ENCODE assay signal across 29 cellular contexts in genomic region chr2:161999331-161999730, GRCh38.
"Had no signal": no experiment of that assay in that cellular context is flagged by ENCODE, and none has a peak within 500 bp of the region (broad histone marks: within the 10 kb centered on the region; RNA-seq: fewer than 3 reads in every experiment).

No MANE protein-coding gene starts in this region.

- ATAC-seq: activated naive CD8-positive, alpha-beta T cell treated with anti-CD3 and anti-CD28 coated beads, Interleukin-2, amount 50 U/mL, for 24 hours; foreskin keratinocyte; heart left ventricle; right lobe of liver; stimulated activated memory B cell treated with anti-CD40 and anti-IgM and Interleukin-4, amounts not matched to agents 10 μg/mL and 1 μg/mL and 100 μg/mL, for 72 hours; upper lobe of right lung had no signal

- H3K27me3 ChIP-seq: breast epithelium, esophagus muscularis mucosa, foreskin keratinocyte, heart left ventricle, ovary, right lobe of liver, stomach, suprapubic skin, tibial artery, upper lobe of right lung had no signal

- H3K36me3 Mint-ChIP-seq: memory B cell; stimulated activated memory B cell treated with anti-CD40 and anti-IgM and Interleukin-4, amounts not matched to agents 10 μg/mL and 1 μg/mL and 100 μg/mL, for 72 hours had no signal

- H3K4me3 ChIP-seq: breast epithelium, esophagus muscularis mucosa, heart left ventricle, ovary, right lobe of liver, stomach, suprapubic skin, tibial artery, upper lobe of right lung had no signal

- FAIRE-seq: TTC549 had no signal

- H3K4me1 ChIP-seq: breast epithelium, esophagus muscularis mucosa, foreskin keratinocyte, right lobe of liver, stomach, suprapubic skin, tibial artery, upper lobe of right lung had no signal

- H3K36me3 ChIP-seq: breast epithelium, neutrophil, ovary, right lobe of liver, stomach, suprapubic skin, tibial artery, upper lobe of right lung had no signal

- H3K27me3 Mint-ChIP-seq: activated CD4-positive, alpha-beta memory T cell treated with anti-CD3 and anti-CD28 coated beads for 36 hours; activated naive CD4-positive, alpha-beta T cell treated with anti-CD3 and anti-CD28 coated beads, Interleukin-2, amount 10 ng/mL, durations not matched to agents 7 days and 5 days; activated naive CD8-positive, alpha-beta T cell treated with anti-CD3 and anti-CD28 coated beads, Interleukin-2, amount 50 U/mL, for 24 hours had no signal

- H3K9me3 Mint-ChIP-seq: activated CD4-positive, alpha-beta memory T cell treated with anti-CD3 and anti-CD28 coated beads for 36 hours; activated naive CD4-positive, alpha-beta T cell treated with anti-CD3 and anti-CD28 coated beads, Interleukin-2, amount 10 ng/mL, durations not matched to agents 7 days and 5 days; activated naive CD8-positive, alpha-beta T cell treated with anti-CD3 and anti-CD28 coated beads, Interleukin-2, amount 50 U/mL, for 24 hours; endodermal cell; memory B cell; nephron progenitor cell; stimulated activated memory B cell treated with anti-CD40 and anti-IgM and Interleukin-4, amounts not matched to agents 10 μg/mL and 1 μg/mL and 100 μg/mL, for 72 hours had no signal

- DNase-seq: activated CD4-positive, alpha-beta memory T cell treated with anti-CD3 and anti-CD28 coated beads for 36 hours; activated CD4-positive, alpha-beta T cell treated with anti-CD3 and anti-CD28 coated beads for 48 hours; activated CD8-positive, alpha-beta memory T cell treated with anti-CD3 and anti-CD28 coated beads, Interleukin-2, amount 50 U/mL, for 4 hours; activated gamma-delta T cell; activated naive CD4-positive, alpha-beta T cell treated with anti-CD3 and anti-CD28 coated beads, Interleukin-2, amount 10 ng/mL, durations not matched to agents 7 days and 5 days; activated naive CD8-positive, alpha-beta T cell treated with anti-CD3 and anti-CD28 coated beads, Interleukin-2, amount 50 U/mL, for 24 hours; activated T-cell treated with anti-CD3 and anti-CD28 coated beads, Interleukin-2, amount 50 U/mL, for 1 hour; amygdala; central memory CD4-positive, alpha-beta T cell; endodermal cell; foreskin keratinocyte; heart left ventricle; nephron progenitor cell; ovary; right lobe of liver; stimulated activated CD4-positive, alpha-beta T cell treated with anti-CD3 and anti-CD28 coated beads, Interleukin-4, amount 100 ng/mL, for 24 hours; stomach; T-helper 9 cell; tibial artery; upper lobe of right lung had no signal

- H3K9me3 ChIP-seq: breast epithelium, esophagus muscularis mucosa, heart left ventricle, neutrophil, ovary, right lobe of liver, stomach, suprapubic skin, tibial artery, upper lobe of right lung had no signal

- H3K27ac Mint-ChIP-seq: activated CD4-positive, alpha-beta memory T cell treated with anti-CD3 and anti-CD28 coated beads for 36 hours; activated naive CD8-positive, alpha-beta T cell treated with anti-CD3 and anti-CD28 coated beads, Interleukin-2, amount 50 U/mL, for 24 hours; endodermal cell; memory B cell; nephron progenitor cell; progenitor cell of endocrine pancreas; stimulated activated memory B cell treated with anti-CD40 and anti-IgM and Interleukin-4, amounts not matched to agents 10 μg/mL and 1 μg/mL and 100 μg/mL, for 72 hours had no signal

- H3K27ac ChIP-seq: breast epithelium, esophagus muscularis mucosa, foreskin keratinocyte, heart left ventricle, neutrophil, ovary, right lobe of liver, stomach, suprapubic skin, tibial artery, upper lobe of right lung, VCaP had no signal

- H3K4me1 Mint-ChIP-seq: stimulated activated memory B cell treated with anti-CD40 and anti-IgM and Interleukin-4, amounts not matched to agents 10 μg/mL and 1 μg/mL and 100 μg/mL, for 72 hours had no signal

- H3K4me3 Mint-ChIP-seq: activated CD4-positive, alpha-beta memory T cell treated with anti-CD3 and anti-CD28 coated beads for 36 hours; activated naive CD4-positive, alpha-beta T cell treated with anti-CD3 and anti-CD28 coated beads, Interleukin-2, amount 10 ng/mL, durations not matched to agents 7 days and 5 days; activated naive CD8-positive, alpha-beta T cell treated with anti-CD3 and anti-CD28 coated beads, Interleukin-2, amount 50 U/mL, for 24 hours; endodermal cell; memory B cell; nephron progenitor cell; stimulated activated memory B cell treated with anti-CD40 and anti-IgM and Interleukin-4, amounts not matched to agents 10 μg/mL and 1 μg/mL and 100 μg/mL, for 72 hours had no signal
